In the genomic region with DNA sequence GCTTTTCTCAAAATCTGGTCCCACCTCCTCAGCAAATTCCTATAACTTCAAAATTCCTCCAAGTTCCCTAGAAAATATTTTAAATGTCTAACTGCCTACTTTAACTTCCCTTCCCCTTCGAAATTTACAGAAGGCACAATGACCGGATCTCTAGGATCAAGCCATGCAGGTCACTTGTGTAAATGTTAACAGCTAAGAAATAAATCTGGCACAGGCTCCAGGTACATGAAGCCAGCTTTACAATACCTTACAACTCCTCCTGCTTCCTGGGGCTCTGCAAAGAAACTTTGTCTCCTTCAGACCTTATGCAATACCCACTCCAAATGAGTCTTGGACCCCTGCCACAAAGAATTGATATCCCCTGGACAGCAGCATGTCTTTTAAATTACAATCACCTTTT, we compare ENCODE assay signal across 27 cellular contexts.
"Had no signal": no experiment of that assay in that cellular context is flagged by ENCODE, and none has a peak within 500 bp of the region (broad histone marks: within the 10 kb centered on the region; RNA-seq: fewer than 3 reads in every experiment).

No MANE protein-coding gene starts in this region.

- FAIRE-seq: colon, keratinocyte, TTC549, urothelium cell line had no signal

- H3K4me3 Mint-ChIP-seq: activated naive CD8-positive, alpha-beta T cell; activated T-cell treated with anti-CD3 and anti-CD28 coated beads, Interleukin-2, amount 50 U/mL, for 24 hours; central memory CD8-positive, alpha-beta T cell; mesothelial cell of epicardium; natural killer cell treated with Interleukin-12 subunit alpha and Interleukin-12 subunit beta and Interleukin-15 and Interleukin-18, amount 100 ng/mL, for 72 hours; stimulated activated effector memory CD8-positive, alpha-beta T cell treated with anti-CD3 and anti-CD28 coated beads, Interleukin-12 subunit alpha, Interleukin-12 subunit beta, amount 100 ng/mL, for 72 hours; stimulated activated naive CD8-positive, alpha-beta T cell treated with anti-CD3 and anti-CD28 coated beads, Interleukin-15, amount 100 ng/mL, for 72 hours had no signal

- H3K27me3 Mint-ChIP-seq: activated naive CD8-positive, alpha-beta T cell; activated T-cell treated with anti-CD3 and anti-CD28 coated beads, Interleukin-2, amount 50 U/mL, for 24 hours; central memory CD8-positive, alpha-beta T cell; natural killer cell treated with Interleukin-12 subunit alpha and Interleukin-12 subunit beta and Interleukin-15 and Interleukin-18, amount 100 ng/mL, for 72 hours; stimulated activated naive CD8-positive, alpha-beta T cell treated with anti-CD3 and anti-CD28 coated beads, Interleukin-15, amount 100 ng/mL, for 72 hours had no signal

- H3K27me3 ChIP-seq: adrenal gland, ascending aorta, brain microvascular endothelial cell, heart right ventricle, right lobe of liver, tibial nerve had no signal

- H3K4me1 Mint-ChIP-seq: central memory CD8-positive, alpha-beta T cell; mesothelial cell of epicardium; stimulated activated effector memory CD8-positive, alpha-beta T cell treated with anti-CD3 and anti-CD28 coated beads, Interleukin-12 subunit alpha, Interleukin-12 subunit beta, amount 100 ng/mL, for 72 hours; stimulated activated naive CD8-positive, alpha-beta T cell treated with anti-CD3 and anti-CD28 coated beads, Interleukin-15, amount 100 ng/mL, for 72 hours had no signal

- H3K36me3 ChIP-seq: adrenal gland, ascending aorta, brain microvascular endothelial cell, heart right ventricle, left ventricle myocardium inferior, right lobe of liver, tibial nerve had no signal

- DNase-seq: activated CD4-positive, alpha-beta T cell treated with anti-CD3 and anti-CD28 coated beads, Interleukin-2, amount 50 U/mL, for 4 hours; activated CD8-positive, alpha-beta memory T cell treated with anti-CD3 and anti-CD28 coated beads for 24 hours; activated CD8-positive, alpha-beta memory T cell treated with anti-CD3 and anti-CD28 coated beads, Interleukin-2, amount 50 U/mL, for 4 hours; activated naive CD4-positive, alpha-beta T cell; activated T-cell treated with anti-CD3 and anti-CD28 coated beads, Interleukin-2, amount 50 U/mL, for 24 hours; adrenal gland; brain microvascular endothelial cell; heart right ventricle; left ventricle myocardium inferior; occipital lobe; right lobe of liver; stimulated activated CD4-positive, alpha-beta T cell treated with anti-CD3 and anti-CD28 coated beads, Interleukin-2, amount 100 ng/mL, for 24 hours; stimulated activated naive CD8-positive, alpha-beta T cell treated with anti-CD3 and anti-CD28 coated beads, Interleukin-15, amount 100 ng/mL, for 72 hours had no signal

- H3K36me3 Mint-ChIP-seq: activated naive CD8-positive, alpha-beta T cell; mesothelial cell of epicardium; stimulated activated effector memory CD8-positive, alpha-beta T cell treated with anti-CD3 and anti-CD28 coated beads, Interleukin-12 subunit alpha, Interleukin-12 subunit beta, amount 100 ng/mL, for 72 hours had no signal

- H3K4me1 ChIP-seq: adrenal gland, ascending aorta, heart right ventricle, left ventricle myocardium inferior, tibial nerve had no signal

- H3K27ac Mint-ChIP-seq: activated naive CD8-positive, alpha-beta T cell; activated T-cell treated with anti-CD3 and anti-CD28 coated beads, Interleukin-2, amount 50 U/mL, for 24 hours; activated T-helper 2 cell treated with anti-CD3 and anti-CD28 coated beads, Interferon-gamma antibody, Interleukin-2, Interleukin-4, amounts not matched to agents 10 μg/mL and 5 μg/mL and 100 μg/mL, durations not matched to agents 14 hours and 24 hours and 36 hours; mesothelial cell of epicardium; natural killer cell treated with Interleukin-12 subunit alpha and Interleukin-12 subunit beta and Interleukin-15 and Interleukin-18, amount 100 ng/mL, for 72 hours; stimulated activated effector memory CD8-positive, alpha-beta T cell treated with anti-CD3 and anti-CD28 coated beads, Interleukin-12 subunit alpha, Interleukin-12 subunit beta, amount 100 ng/mL, for 72 hours; stimulated activated naive CD8-positive, alpha-beta T cell treated with anti-CD3 and anti-CD28 coated beads, Interleukin-15, amount 100 ng/mL, for 72 hours had no signal

- H3K4me3 ChIP-seq: adrenal gland, ascending aorta, heart right ventricle, left ventricle myocardium inferior, right lobe of liver, skin epidermis, tibial nerve had no signal

- H3K27ac ChIP-seq: adrenal gland, ascending aorta, brain microvascular endothelial cell, epithelial cell of prostate, heart right ventricle, left ventricle myocardium inferior, right lobe of liver, skin epidermis, tibial nerve had no signal

- H3K9me3 ChIP-seq: adrenal gland, ascending aorta, right lobe of liver had no signal
